Comparison of ENCODE assay signal across 31 cellular contexts in genomic region chr13:72469932-72470331, GRCh38.
"Had no signal": no experiment of that assay in that cellular context is flagged by ENCODE, and none has a peak within 500 bp of the region (broad histone marks: within the 10 kb centered on the region; RNA-seq: fewer than 3 reads in every experiment).

No MANE protein-coding gene starts in this region.

- H3K27me3 ChIP-seq: body of pancreas, breast epithelium had no signal

- H3K4me1 ChIP-seq: body of pancreas, breast epithelium had no signal

- H3K4me3 Mint-ChIP-seq: activated CD8-positive, alpha-beta T cell treated with anti-CD3 and anti-CD28 coated beads for 36 hours; activated naive CD4-positive, alpha-beta T cell treated with anti-CD3 and anti-CD28 coated beads, Interleukin-2, amount 50 U/mL, for 24 hours; T-cell had no signal

- H3K4me3 ChIP-seq: body of pancreas, breast epithelium, PC-9 had no signal

- ATAC-seq: activated CD8-positive, alpha-beta T cell treated with anti-CD3 and anti-CD28 coated beads for 36 hours; body of pancreas; Right ventricle myocardium inferior; SK-N-SH treated with all-trans-retinoic acid at 6 μM for 48 hours; T-cell had no signal

- H2AFZ ChIP-seq: PC-9 had no signal

- H3K27me3 Mint-ChIP-seq: activated CD8-positive, alpha-beta T cell treated with anti-CD3 and anti-CD28 coated beads for 36 hours; activated naive CD4-positive, alpha-beta T cell treated with anti-CD3 and anti-CD28 coated beads, Interleukin-2, amount 50 U/mL, for 24 hours; T-cell had no signal

- H3K4me2 ChIP-seq: KMS-11, PC-9 had no signal

- H3K4me1 Mint-ChIP-seq: activated naive CD4-positive, alpha-beta T cell treated with anti-CD3 and anti-CD28 coated beads, Interleukin-2, amount 50 U/mL, for 24 hours; T-cell had no signal

- DNase-seq: activated CD4-positive, alpha-beta T cell treated with anti-CD3 and anti-CD28 coated beads for 1 hour; activated CD4-positive, alpha-beta T cell treated with anti-CD3 and anti-CD28 coated beads for 48 hours; activated CD4-positive, CD25-positive, alpha-beta regulatory T cell; activated CD8-positive, alpha-beta T cell treated with anti-CD3 and anti-CD28 coated beads for 36 hours; activated gamma-delta T cell; activated naive CD4-positive, alpha-beta T cell treated with Interleukin-2 at 50 U/mL for 16 hours; activated T-cell treated with anti-CD3 and anti-CD28 coated beads, Interleukin-2, amount 50 U/mL, for 1 hour; aorta; body of pancreas; MM.1S; MV-4-11; NCI-H1092; NCI-H1436 treated with DMSO at 0.1 percent for 48 hours; NCI-H1694 treated with DMSO at 0.1 percent for 48 hours; NCI-H2029; NCI-H345; NCI-H748 treated with DMSO at 0.1 percent for 48 hours; NK-92 treated with Interleukin-12 subunit alpha and Interleukin-12 subunit beta, amount 100 ng/mL, for 24 hours; PC-9; SIG-M5; T-cell; T-helper 2 cell; T-helper 9 cell; WERI-Rb-1 had no signal

- H3K36me3 ChIP-seq: breast epithelium, WERI-Rb-1 had no signal

- H3K27ac Mint-ChIP-seq: activated CD8-positive, alpha-beta T cell treated with anti-CD3 and anti-CD28 coated beads for 36 hours; activated naive CD4-positive, alpha-beta T cell treated with anti-CD3 and anti-CD28 coated beads, Interleukin-2, amount 50 U/mL, for 24 hours; activated T-helper 2 cell treated with anti-CD3 and anti-CD28 coated beads, Interferon-gamma antibody, Interleukin-2, Interleukin-4, amounts not matched to agents 10 μg/mL and 5 μg/mL and 100 μg/mL, durations not matched to agents 14 hours and 24 hours and 36 hours; T-cell had no signal

- H3K9me3 Mint-ChIP-seq: activated CD8-positive, alpha-beta T cell treated with anti-CD3 and anti-CD28 coated beads for 36 hours; activated naive CD4-positive, alpha-beta T cell treated with anti-CD3 and anti-CD28 coated beads, Interleukin-2, amount 50 U/mL, for 24 hours; activated T-helper 2 cell treated with anti-CD3 and anti-CD28 coated beads, Interferon-gamma antibody, Interleukin-2, Interleukin-4, amounts not matched to agents 10 μg/mL and 5 μg/mL and 100 μg/mL, durations not matched to agents 14 hours and 24 hours and 36 hours had no signal

- H3K36me3 Mint-ChIP-seq: activated naive CD4-positive, alpha-beta T cell treated with anti-CD3 and anti-CD28 coated beads, Interleukin-2, amount 50 U/mL, for 24 hours; T-cell had no signal

- H3K9me3 ChIP-seq: body of pancreas, breast epithelium had no signal

- H3K27ac ChIP-seq: body of pancreas, breast epithelium, KMS-11, PC-9, RWPE1, WERI-Rb-1 had no signal
